Comparison of ENCODE assay signal across 8 cellular contexts in genomic region chr6:137218917-137219663, GRCh38. TPM values are rescaled to one million over a fixed set of nuclear protein-coding genes. Genes with fewer than 3 reads are reported as not detected.
DNase-seq lines count a peak whose midpoint lies in the region; TF ChIP-seq lines count a peak whose summit lies in the region.

IFNGR1 (minus strand) TSS chr6:137219385; CDS start chr6:137219327, 58 bp downstream.

- H3K4me3 ChIP-seq in HFF-Myc (replicated peaks; ENCODE audit: low read depth, low read length): peak within 1 kb of the TSS; percentile 65
- peak within 1 kb of the TSS; percentile 95 for H3K4me3 ChIP-seq in NB4 (ENCODE audit: low read depth, low read length)
- H3K4me3 ChIP-seq in foreskin fibroblast (ENCODE audit: low read depth in 1 of 2, low read length in 2 of 2): peak within 1 kb of the TSS; percentile 73 to 94
- H3K4me3 ChIP-seq in stomach smooth muscle (ENCODE audit: low read length in 2 of 2): peak within 1 kb of the TSS; percentile 96 to 97

- peak within 1 kb of the TSS; percentile 91 for H3K27ac Mint-ChIP-seq in neural crest cell (ENCODE audit: unreplicated experiment)

- no peaks in the 10 kb centered on the region for H3K9me3 Mint-ChIP-seq in neural crest cell

- H3K9ac ChIP-seq in stomach smooth muscle (ENCODE audit: low read length in 2 of 2): peak within 1 kb of the TSS; percentile 96 to 98

- H3K9me3 ChIP-seq in stomach smooth muscle (ENCODE audit: control insufficient read depth in 2 of 2, low read length in 2 of 2): no peaks in the 10 kb centered on the region

- peaks cover 26% of the 10 kb centered on the region for H3K4me1 Mint-ChIP-seq in neural crest cell

- peaks cover 2% of the 10 kb centered on the region for H3K27me3 Mint-ChIP-seq in neural crest cell (ENCODE audit: low read depth)

- H3K27ac ChIP-seq in stomach smooth muscle (ENCODE audit: low read length): peak within 1 kb of the TSS; percentile 87

- peak; percentile 39 for DNase-seq in GM04503 (ENCODE audit: low read depth)
- no peak for DNase-seq in HFF-Myc (ENCODE audit: extremely low read depth, low read depth)
- peak; percentile 98 for DNase-seq in NB4 (ENCODE audit: low read depth)
- DNase-seq in SK-N-DZ (ENCODE audit: low spot score): peak; percentile 91
- DNase-seq in activated naive CD4-positive, alpha-beta T cell treated with Interleukin-2 at 50 U/mL for 16 hours: peak; percentile 95
- peak; percentile 88 to 97 for DNase-seq in foreskin fibroblast
- peak; percentile 92 for DNase-seq in neural crest cell (ENCODE audit: low read depth, low spot score)

- no peaks in the 10 kb centered on the region for H3K36me3 ChIP-seq in stomach smooth muscle (ENCODE audit: control insufficient read depth in 2 of 2, insufficient read depth in 2 of 2, low read length in 2 of 2)

- peak; percentile 86 for TF ChIP-seq POLR2A in NB4 (IDR thresholded peaks at IDR 0.05; ENCODE audit: extremely low read depth, insufficient read length)

- H3K36me3 Mint-ChIP-seq in neural crest cell (ENCODE audit: low read depth): no peaks in the 10 kb centered on the region

- H3K27me3 ChIP-seq in stomach smooth muscle (ENCODE audit: control insufficient read depth in 1 of 2, insufficient read depth in 2 of 2, low read length in 2 of 2): no peaks in the 10 kb centered on the region

- H3K4me1 ChIP-seq in stomach smooth muscle (ENCODE audit: control insufficient read depth, insufficient read depth, low read length): peaks cover 18% of the 10 kb centered on the region

- TF ChIP-seq CTCF in HFF-Myc (IDR thresholded peaks at IDR 0.05; ENCODE audit: low read depth, low read length, missing control alignments) (no peak), NB4 (IDR thresholded peaks at IDR 0.05; ENCODE audit: low read depth, low read length) (no peak), foreskin fibroblast (IDR thresholded peaks at IDR 0.05; ENCODE audit: low read depth, low read length) (no peak), neural crest cell (conservative IDR thresholded peaks at IDR 0.05) (no peak)

- peak within 1 kb of the TSS; percentile 97 for H3K4me3 Mint-ChIP-seq in neural crest cell

RNA-seq across cellular contexts. Expression of gene IFNGR1, which starts in this region (rescaled TPM):
- polyA plus RNA-seq in SK-N-DZ (2014; cell fraction: cytosol; rRNA removed): 31.9 TPM in 2 replicates
- 26.0 and 33.4 TPM in 2 replicates for polyA plus RNA-seq in SK-N-DZ (2014; cell fraction: nucleus; rRNA removed)
- total RNA-seq in neural crest cell: 20.3 and 23.0 TPM in 2 replicates
